1 cellular context compared by ENCODE assay signal in the genomic region with DNA sequence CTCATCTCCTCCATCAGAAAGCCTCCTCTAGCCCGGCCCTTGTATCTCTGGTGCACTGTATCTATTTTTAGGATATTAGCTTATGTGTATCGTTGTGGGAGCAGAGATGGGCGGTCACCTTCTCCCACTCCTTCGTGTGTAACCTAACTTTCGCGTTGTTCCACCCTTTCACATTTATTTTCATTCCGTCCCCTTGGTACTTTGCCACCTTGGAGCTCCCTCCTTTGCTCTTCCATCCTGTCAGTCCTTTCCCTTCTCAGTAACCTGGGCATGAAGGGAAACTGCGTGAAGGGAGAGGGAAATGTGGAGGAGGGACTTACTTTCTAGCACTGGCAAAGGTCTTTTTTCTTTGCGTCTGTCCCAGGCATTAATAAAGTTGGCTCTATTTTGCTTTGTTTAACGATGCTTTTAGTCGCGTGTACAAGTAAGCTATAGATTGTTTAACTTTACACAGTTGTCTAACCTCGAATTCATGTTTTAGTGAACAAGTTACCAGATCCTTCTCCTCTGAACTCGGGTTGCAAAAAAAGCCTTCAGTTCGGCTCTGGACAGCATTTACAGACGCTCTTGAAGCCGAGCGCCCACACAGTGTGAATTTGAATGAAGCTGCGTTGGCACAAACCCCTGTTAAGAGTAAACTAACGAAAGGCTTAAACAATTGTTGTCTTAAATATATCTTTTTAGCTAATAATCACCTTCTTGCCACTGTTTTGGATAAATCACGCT.
TF ChIP-seq lines count a peak whose summit lies in the region.

No MANE protein-coding gene starts in this region.

TF ChIP-seq in K562, 482 proteins besides CTCF, POLR2A, EP300 and RAD21:
- TF ChIP-seq, protein P1, sequence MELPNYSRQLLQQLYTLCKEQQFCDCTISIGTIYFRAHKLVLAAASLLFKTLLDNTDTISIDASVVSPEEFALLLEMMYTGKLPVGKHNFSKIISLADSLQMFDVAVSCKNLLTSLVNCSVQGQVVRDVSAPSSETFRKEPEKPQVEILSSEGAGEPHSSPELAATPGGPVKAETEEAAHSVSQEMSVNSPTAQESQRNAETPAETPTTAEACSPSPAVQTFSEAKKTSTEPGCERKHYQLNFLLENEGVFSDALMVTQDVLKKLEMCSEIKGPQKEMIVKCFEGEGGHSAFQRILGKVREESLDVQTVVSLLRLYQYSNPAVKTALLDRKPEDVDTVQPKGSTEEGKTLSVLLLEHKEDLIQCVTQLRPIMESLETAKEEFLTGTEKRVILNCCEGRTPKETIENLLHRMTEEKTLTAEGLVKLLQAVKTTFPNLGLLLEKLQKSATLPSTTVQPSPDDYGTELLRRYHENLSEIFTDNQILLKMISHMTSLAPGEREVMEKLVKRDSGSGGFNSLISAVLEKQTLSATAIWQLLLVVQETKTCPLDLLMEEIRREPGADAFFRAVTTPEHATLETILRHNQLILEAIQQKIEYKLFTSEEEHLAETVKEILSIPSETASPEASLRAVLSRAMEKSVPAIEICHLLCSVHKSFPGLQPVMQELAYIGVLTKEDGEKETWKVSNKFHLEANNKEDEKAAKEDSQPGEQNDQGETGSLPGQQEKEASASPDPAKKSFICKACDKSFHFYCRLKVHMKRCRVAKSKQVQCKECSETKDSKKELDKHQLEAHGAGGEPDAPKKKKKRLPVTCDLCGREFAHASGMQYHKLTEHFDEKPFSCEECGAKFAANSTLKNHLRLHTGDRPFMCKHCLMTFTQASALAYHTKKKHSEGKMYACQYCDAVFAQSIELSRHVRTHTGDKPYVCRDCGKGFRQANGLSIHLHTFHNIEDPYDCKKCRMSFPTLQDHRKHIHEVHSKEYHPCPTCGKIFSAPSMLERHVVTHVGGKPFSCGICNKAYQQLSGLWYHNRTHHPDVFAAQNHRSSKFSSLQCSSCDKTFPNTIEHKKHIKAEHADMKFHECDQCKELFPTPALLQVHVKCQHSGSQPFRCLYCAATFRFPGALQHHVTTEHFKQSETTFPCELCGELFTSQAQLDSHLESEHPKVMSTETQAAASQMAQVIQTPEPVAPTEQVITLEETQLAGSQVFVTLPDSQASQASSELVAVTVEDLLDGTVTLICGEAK (IDR thresholded peaks at IDR 0.05), result peak; percentile 41; the same call in 1 of the 2 replicates
- TF ChIP-seq, protein P1 (CRISPR knock-in tag; IDR thresholded peaks at IDR 0.05), result no peak
- no peak for TF ChIP-seq NFATC3 (IDR thresholded peaks at IDR 0.05)
TF ChIP-seq in K562: peak in this region for 1.
